In genomic region chr15:34297059-34297458, GRCh38 we compare ENCODE assay signal across 22 cellular contexts. TPM values are rescaled to one million over a fixed set of nuclear protein-coding genes. Genes with fewer than 3 reads are reported as not detected.
DNase-seq lines count a peak whose midpoint lies in the region; ATAC-seq, FAIRE-seq and TF ChIP-seq lines count a peak whose summit lies in the region.
"Had no signal": no experiment of that assay in that cellular context is flagged by ENCODE, and none has a peak within 500 bp of the region (broad histone marks: within the 10 kb centered on the region; RNA-seq: fewer than 3 reads in every experiment).

No MANE protein-coding gene starts in this region.

- H2AFZ ChIP-seq in endothelial cell of umbilical vein (ENCODE audit: low read depth, low read length) (no peak overlapping the region), hepatocyte (no peak overlapping the region)

- DNase-seq in LHCN-M2 (ENCODE audit: low read depth) (peak; percentile 12), endothelial cell of umbilical vein (ENCODE audit: low read depth, low spot score) (peak; percentile 40), retinal pigment epithelial cell (ENCODE audit: low read depth) (peak; percentile 33), activated gamma-delta T cell (lab: John Stamatoyannopoulos, UW) (no peak), endothelial cell (ENCODE audit: low spot score) (no peak), hepatocyte (ENCODE audit: low spot score) (no peak)
- DNase-seq: activated CD4-positive, CD25-positive, alpha-beta regulatory T cell treated with anti-CD3 and anti-CD28 coated beads, Interleukin-2, amount 50 U/mL, for 72 hours; activated naive CD4-positive, alpha-beta T cell treated with Interleukin-2 at 50 U/mL for 16 hours; foreskin keratinocyte; H9; lower lobe of right lung; NCI-H146; NCI-H2227 treated with DMSO at 0.1 percent for 48 hours; SJCRH30; stimulated activated CD4-positive, alpha-beta T cell treated with anti-CD3 and anti-CD28 coated beads, Interleukin-1b, Interleukin-23, amount 100 ng/mL, for 48 hours; T1000 had no signal

- no peaks in the 10 kb centered on the region for H3K27me3 Mint-ChIP-seq in endothelial cell (ENCODE audit: unreplicated experiment)

- no peak for FAIRE-seq in endothelial cell of umbilical vein (lab: Jason Lieb, UNC)
- FAIRE-seq: HTR-8/SVneo had no signal

- H3K4me1 ChIP-seq in BLaER1 treated with 17β-estradiol and CSF1 and Interleukin-3, amounts not matched to agents 10 nM and 100 nM, result peaks cover 30 to 46% (median 31%) of the 10 kb centered on the region in 10 experiments
- H3K4me1 ChIP-seq in endothelial cell of umbilical vein (ENCODE audit: control insufficient read depth, extremely low read depth, insufficient read depth, low read length) (no peaks in the 10 kb centered on the region), hepatocyte (ENCODE audit: insufficient read depth) (no peaks in the 10 kb centered on the region)
- H3K4me1 ChIP-seq: foreskin keratinocyte, SJCRH30 had no signal

- H3K9me2 ChIP-seq in hepatocyte (replicated peaks; ENCODE audit: insufficient read depth), result no peaks in the 10 kb centered on the region

- no peaks in the 10 kb centered on the region for H3K4me1 Mint-ChIP-seq in endothelial cell (ENCODE audit: unreplicated experiment)
- H3K4me1 Mint-ChIP-seq: H9 had no signal

- no peak overlapping the region for H3K9ac ChIP-seq in BLaER1 treated with 17β-estradiol and CSF1 and Interleukin-3, amounts not matched to agents 10 nM and 100 nM
- H3K9ac ChIP-seq in endothelial cell of umbilical vein (replicated peaks; ENCODE audit: extremely low read depth, insufficient read depth, low read length), result no peak overlapping the region

- peaks cover 0 to 30% (median 24%) of the 10 kb centered on the region in 11 experiments; a peak in 16 of 22 replicates for H3K9me3 ChIP-seq in BLaER1 treated with 17β-estradiol and CSF1 and Interleukin-3, amounts not matched to agents 10 nM and 100 nM (replicated peaks in 1 of 11)
- H3K9me3 ChIP-seq in endothelial cell of umbilical vein (replicated peaks; ENCODE audit: control insufficient read depth, insufficient read depth, low read length), result no peaks in the 10 kb centered on the region
- no peaks in the 10 kb centered on the region for H3K9me3 ChIP-seq in hepatocyte (ENCODE audit: low read depth)
- H3K9me3 ChIP-seq: lower lobe of right lung, SJCRH30, suprapubic skin had no signal

- peaks cover 59 to 100% (median 99%) of the 10 kb centered on the region in 11 experiments; a peak in 21 of 22 replicates for H4K20me1 ChIP-seq in BLaER1 treated with 17β-estradiol and CSF1 and Interleukin-3, amounts not matched to agents 10 nM and 100 nM
- H4K20me1 ChIP-seq in endothelial cell of umbilical vein (replicated peaks; ENCODE audit: control insufficient read depth, extremely low read depth, insufficient read depth, low read length) (no peaks in the 10 kb centered on the region), hepatocyte (ENCODE audit: insufficient read depth, poor library complexity, severe bottlenecking) (peaks cover 3% of the 10 kb centered on the region)

- H3K27ac Mint-ChIP-seq in endothelial cell (ENCODE audit: unreplicated experiment), result no peak overlapping the region
- H3K27ac Mint-ChIP-seq: H9, nephron had no signal

- H3K27me3 ChIP-seq in BLaER1 treated with 17β-estradiol and CSF1 and Interleukin-3, amounts not matched to agents 10 nM and 100 nM, result no peaks in the 10 kb centered on the region
- H3K27me3 ChIP-seq in endothelial cell of umbilical vein (ENCODE audit: control insufficient read depth in 2 of 2, insufficient read depth in 2 of 2, low read length in 2 of 2), result no peaks in the 10 kb centered on the region
- H3K27me3 ChIP-seq in hepatocyte, result no peaks in the 10 kb centered on the region
- H3K27me3 ChIP-seq: foreskin keratinocyte, SJCRH30, suprapubic skin had no signal

- BruUV-seq in endothelial cell of umbilical vein (replicated peaks; lab: Mats Ljungman, UMichigan), result no TSS peak

- CTCF ChIA-PET in endothelial cell of umbilical vein (lab: Charles Lee), result interaction anchor here (0.8 to 1.5 kb wide), 4 partner anchors 26 to 187 kb away, joined by 3 to 5 read pairs (median 4); no protein-coding TSS in a partner anchor

- no peak overlapping the region for H3K4me3 ChIP-seq in BLaER1 treated with 17β-estradiol and CSF1 and Interleukin-3, amounts not matched to agents 10 nM and 100 nM
- H3K4me3 ChIP-seq in endothelial cell of umbilical vein (replicated peaks in 1 of 3; ENCODE audit: insufficient read depth in 1 of 3, low read depth in 1 of 3, low read length in 3 of 3), result no peak overlapping the region
- no peak overlapping the region for H3K4me3 ChIP-seq in retinal pigment epithelial cell (ENCODE audit: low read length)
- H3K4me3 ChIP-seq in hepatocyte, result no peak overlapping the region
- H3K4me3 ChIP-seq: lower lobe of right lung, SJCRH30, suprapubic skin had no signal

- TF ChIP-seq CTCF in endothelial cell of umbilical vein (IDR thresholded peaks at IDR 0.05; ENCODE audit: extremely low read depth in 1 of 2, insufficient read depth in 1 of 2, low read depth in 1 of 2, low read length in 2 of 2), result no peak
- no peak for TF ChIP-seq CTCF in retinal pigment epithelial cell (conservative IDR thresholded peaks at IDR 0.05; ENCODE audit: low read depth, low read length)
- TF ChIP-seq CTCF in endothelial cell (IDR thresholded peaks at IDR 0.05; ENCODE audit: unreplicated experiment), result no peak
- no peak for TF ChIP-seq CTCF in hepatocyte (IDR thresholded peaks at IDR 0.05; ENCODE audit: poor library complexity)

- no peak overlapping the region for H3K4me3 Mint-ChIP-seq in endothelial cell (ENCODE audit: unreplicated experiment)
- H3K4me3 Mint-ChIP-seq: H9, nephron had no signal

- H3K9me1 ChIP-seq in endothelial cell of umbilical vein (replicated peaks; ENCODE audit: control insufficient read depth, extremely low read depth, insufficient read depth, low read length), result no peaks in the 10 kb centered on the region

- H3K36me3 Mint-ChIP-seq in endothelial cell (ENCODE audit: low read depth, unreplicated experiment), result peaks cover 3% of the 10 kb centered on the region

- H3K79me2 ChIP-seq in endothelial cell of umbilical vein (ENCODE audit: control insufficient read depth, insufficient read depth, low read length) (peaks cover 2% of the 10 kb centered on the region), hepatocyte (no peaks in the 10 kb centered on the region)

- intact Hi-C loops in endothelial cell of umbilical vein (cut with micrococcal nuclease), result no loop called here

- H3K27ac ChIP-seq in BLaER1 treated with 17β-estradiol and CSF1 and Interleukin-3, amounts not matched to agents 10 nM and 100 nM, result no peak overlapping the region
- no peak overlapping the region for H3K27ac ChIP-seq in endothelial cell of umbilical vein (ENCODE audit: insufficient read depth, low read depth, low read length)
- no peak overlapping the region for H3K27ac ChIP-seq in hepatocyte
- H3K27ac ChIP-seq: foreskin keratinocyte, lower lobe of right lung, SJCRH30, suprapubic skin had no signal

- TF ChIP-seq POLR2A in endothelial cell of umbilical vein (IDR thresholded peaks at IDR 0.05; ENCODE audit: low read depth, low read length), result no peak

- ATAC-seq in HG02571 (IDR thresholded peaks at IDR 0.05; ENCODE audit: unreplicated experiment), result no peak
- ATAC-seq: foreskin keratinocyte, lower lobe of right lung had no signal

- peak overlapping the region in 10 of 11 experiments; percentile 12 to 67 (median 46); a peak in 15 of 22 replicates for H3K4me2 ChIP-seq in BLaER1 treated with 17β-estradiol and CSF1 and Interleukin-3, amounts not matched to agents 10 nM and 100 nM
- no peak overlapping the region for H3K4me2 ChIP-seq in endothelial cell of umbilical vein (ENCODE audit: insufficient read depth, low read length)
- H3K4me2 ChIP-seq in hepatocyte, result no peak overlapping the region

- WGBS in hepatocyte (ENCODE audit: low lambda C conversion rate, missing lambda C conversion rate), result 59% methylated on average over 1 of the region's 1 CpG

- H3K9me3 Mint-ChIP-seq in endothelial cell (ENCODE audit: unreplicated experiment), result no peaks in the 10 kb centered on the region
- H3K9me3 Mint-ChIP-seq: nephron had no signal

- peaks cover 32 to 96% (median 77%) of the 10 kb centered on the region in 11 experiments for H3K36me3 ChIP-seq in BLaER1 treated with 17β-estradiol and CSF1 and Interleukin-3, amounts not matched to agents 10 nM and 100 nM
- H3K36me3 ChIP-seq in endothelial cell of umbilical vein (ENCODE audit: control insufficient read depth in 2 of 2, extremely low read depth in 1 of 2, insufficient read depth in 2 of 2, low read length in 2 of 2) (peaks cover 0 to 2% of the 10 kb centered on the region in 2 experiments), hepatocyte (replicated peaks; ENCODE audit: insufficient read depth, low read depth) (no peaks in the 10 kb centered on the region)
- H3K36me3 ChIP-seq: lower lobe of right lung, SJCRH30, suprapubic skin had no signal

- POLR2A ChIA-PET in endothelial cell of umbilical vein (lab: Charles Lee), result no interaction called here

- dilution Hi-C loops in endothelial cell of umbilical vein (cut with MboI; ENCODE audit: extremely low pct_ligation_motif_present, low sequenced_read_pairs), result no loop called here

RNA-seq across cellular contexts. Expression of gene SLC12A6, which starts 40.5 kb away (rescaled TPM):
- total RNA-seq in LHCN-M2 (2014; rRNA removed), result 11.2 and 12.1 TPM in 2 replicates
- polyA plus RNA-seq in LHCN-M2 (2012), result 3.4 TPM
- 27.1 and 29.4 TPM in 2 replicates for total RNA-seq in endothelial cell of umbilical vein
- 17.6 and 21.4 TPM in 2 replicates for polyA plus RNA-seq in endothelial cell of umbilical vein
- polyA plus RNA-seq in endothelial cell of umbilical vein (2011; cell fraction: cytosol; rRNA removed), result 10.9 and 12.7 TPM in 2 replicates
- 68.8 and 75.0 TPM in 2 replicates for polyA plus RNA-seq in endothelial cell of umbilical vein (2011; cell fraction: nucleus; rRNA removed)
- polyA plus RNA-seq in endothelial cell of umbilical vein (2012), result 12.7 and 15.2 TPM in 2 replicates
- 89.1 and 94.6 TPM in 2 replicates for polyA minus RNA-seq in endothelial cell of umbilical vein
- 18.1 TPM for polyA minus RNA-seq in endothelial cell of umbilical vein (2011; cell fraction: cytosol; rRNA and poly(A)+ RNA removed)
- 73.6 and 106 TPM in 2 replicates for polyA minus RNA-seq in endothelial cell of umbilical vein (2011; cell fraction: nucleus; rRNA and poly(A)+ RNA removed)
- total RNA-seq in endothelial cell (ENCODE audit: unreplicated experiment), result 22.4 TPM
- total RNA-seq in hepatocyte, result 12.2 and 13.1 TPM in 2 replicates
- 5.9 and 7.4 TPM in 2 replicates for polyA plus RNA-seq in hepatocyte

RNA-seq across cellular contexts. Expression of gene NOP10, which starts 45.9 kb away (rescaled TPM):
- 166 and 200 TPM in 2 replicates for total RNA-seq in LHCN-M2 (2014; rRNA removed)
- polyA plus RNA-seq in LHCN-M2 (2012), result 435 TPM
- 215 and 225 TPM in 2 replicates for total RNA-seq in endothelial cell of umbilical vein
- 708 and 710 TPM in 2 replicates for polyA plus RNA-seq in endothelial cell of umbilical vein
- 622 and 785 TPM in 2 replicates for polyA plus RNA-seq in endothelial cell of umbilical vein (2011; cell fraction: cytosol; rRNA removed)
- polyA plus RNA-seq in endothelial cell of umbilical vein (2011; cell fraction: nucleus; rRNA removed), result 193 and 217 TPM in 2 replicates
- 280 and 439 TPM in 2 replicates for polyA plus RNA-seq in endothelial cell of umbilical vein (2012)
- polyA minus RNA-seq in endothelial cell of umbilical vein, result 216 and 233 TPM in 2 replicates
- polyA minus RNA-seq in endothelial cell of umbilical vein (2011; cell fraction: cytosol; rRNA and poly(A)+ RNA removed), result 102 TPM
- polyA minus RNA-seq in endothelial cell of umbilical vein (2011; cell fraction: nucleus; rRNA and poly(A)+ RNA removed), result 29.0 and 45.2 TPM in 2 replicates
- 191 TPM for total RNA-seq in endothelial cell (ENCODE audit: unreplicated experiment)
- 284 and 308 TPM in 2 replicates for total RNA-seq in hepatocyte
- 324 and 378 TPM in 2 replicates for polyA plus RNA-seq in hepatocyte

RNA-seq across cellular contexts. Expression of gene NUTM1, which starts 46.1 kb away (rescaled TPM):
- 0.06 TPM in 1 of 2 replicates, not detected in the other for total RNA-seq in LHCN-M2 (2014; rRNA removed)
- not detected for polyA plus RNA-seq in LHCN-M2 (2012)
- total RNA-seq in endothelial cell of umbilical vein, result not detected in 2 replicates
- not detected in 2 replicates for polyA plus RNA-seq in endothelial cell of umbilical vein
- not detected in 2 replicates for polyA plus RNA-seq in endothelial cell of umbilical vein (2011; cell fraction: cytosol; rRNA removed)
- polyA plus RNA-seq in endothelial cell of umbilical vein (2011; cell fraction: nucleus; rRNA removed), result not detected in 2 replicates
- not detected in 2 replicates for polyA plus RNA-seq in endothelial cell of umbilical vein (2012)
- polyA minus RNA-seq in endothelial cell of umbilical vein, result not detected in 2 replicates
- polyA minus RNA-seq in endothelial cell of umbilical vein (2011; cell fraction: cytosol; rRNA and poly(A)+ RNA removed), result not detected
- not detected in 2 replicates for polyA minus RNA-seq in endothelial cell of umbilical vein (2011; cell fraction: nucleus; rRNA and poly(A)+ RNA removed)
- not detected for total RNA-seq in endothelial cell (ENCODE audit: unreplicated experiment)
- total RNA-seq in hepatocyte, result not detected in 2 replicates
- not detected in 2 replicates for polyA plus RNA-seq in hepatocyte
- total RNA-seq: foreskin keratinocyte, lower lobe of right lung, renal cortical epithelial cell had no signal
- polyA plus RNA-seq: foreskin keratinocyte had no signal

Comparison
In these comparisons a context has a peak if more than half of its experiments do, and no peak if none do; other contexts are left out.
1. H3K4me2 ChIP-seq: peak in BLaER1 treated with 17β-estradiol and CSF1 and Interleukin-3, amounts not matched to agents 10 nM and 100 nM (10 of 11); none in endothelial cell of umbilical vein (single experiment) and hepatocyte (single experiment).
2. DNase-seq: peak in LHCN-M2 (single experiment), endothelial cell of umbilical vein (single experiment) and retinal pigment epithelial cell (single experiment); none in activated gamma-delta T cell (single experiment), endothelial cell (single experiment) and hepatocyte (single experiment).